ENCODE assay signal across 21 cellular contexts in genomic region chr6:111012143-111012452, GRCh38.
"Had no signal": no experiment of that assay in that cellular context is flagged by ENCODE, and none has a peak within 500 bp of the region (broad histone marks: within the 10 kb centered on the region; RNA-seq: fewer than 3 reads in every experiment).

No MANE protein-coding gene starts in this region.

- H3K9me3 Mint-ChIP-seq: naive thymus-derived CD8-positive, alpha-beta T cell; nephron; neural crest cell; stimulated activated memory B cell treated with anti-CD40 and anti-IgM and Interleukin-4, amounts not matched to agents 10 μg/mL and 1 μg/mL and 100 μg/mL, for 72 hours; stimulated activated naive CD8-positive, alpha-beta T cell treated with anti-CD3 and anti-CD28 coated beads, Interleukin-15, amount 100 ng/mL, for 72 hours had no signal

- H3K27ac Mint-ChIP-seq: stimulated activated memory B cell treated with anti-CD40 and anti-IgM and Interleukin-4, amounts not matched to agents 10 μg/mL and 1 μg/mL and 100 μg/mL, for 72 hours; stimulated activated naive CD8-positive, alpha-beta T cell treated with anti-CD3 and anti-CD28 coated beads, Interleukin-15, amount 100 ng/mL, for 72 hours had no signal

- H3K27me3 Mint-ChIP-seq: naive thymus-derived CD8-positive, alpha-beta T cell; stimulated activated memory B cell treated with anti-CD40 and anti-IgM and Interleukin-4, amounts not matched to agents 10 μg/mL and 1 μg/mL and 100 μg/mL, for 72 hours; stimulated activated naive CD8-positive, alpha-beta T cell treated with anti-CD3 and anti-CD28 coated beads, Interleukin-15, amount 100 ng/mL, for 72 hours had no signal

- H3K4me3 Mint-ChIP-seq: naive thymus-derived CD8-positive, alpha-beta T cell; nephron; neural crest cell; stimulated activated memory B cell treated with anti-CD40 and anti-IgM and Interleukin-4, amounts not matched to agents 10 μg/mL and 1 μg/mL and 100 μg/mL, for 72 hours; stimulated activated naive CD8-positive, alpha-beta T cell treated with anti-CD3 and anti-CD28 coated beads, Interleukin-15, amount 100 ng/mL, for 72 hours had no signal

- DNase-seq: left cardiac atrium; left lung; lower lobe of right lung; nucleus accumbens; pancreas; posterior cingulate gyrus; right cardiac atrium; stimulated activated CD4-positive, alpha-beta T cell treated with anti-CD3 and anti-CD28 coated beads, Interleukin-1b, Interleukin-23, amount 100 ng/mL, for 48 hours; stimulated activated CD4-positive, alpha-beta T cell treated with anti-CD3 and anti-CD28 coated beads, Interleukin-2, amount 100 ng/mL, for 48 hours; stimulated activated CD4-positive, alpha-beta T cell treated with anti-CD3 and anti-CD28 coated beads, Interleukin-4, amount 100 ng/mL, for 4 hours; stimulated activated CD8-positive, alpha-beta memory T cell treated with anti-CD3 and anti-CD28 coated beads, Interleukin-4, amount 100 ng/mL, for 48 hours; stimulated activated naive CD4-positive, alpha-beta T cell treated with Interleukin-2 at 50 U/mL for 16 hours; upper lobe of left lung had no signal

- FAIRE-seq: keratinocyte had no signal

- H3K27ac ChIP-seq: left lung, lower lobe of right lung, pancreas, prostate gland, upper lobe of left lung, vagina had no signal
